Comparison of ENCODE assay signal across 8 cellular contexts in the genomic region with DNA sequence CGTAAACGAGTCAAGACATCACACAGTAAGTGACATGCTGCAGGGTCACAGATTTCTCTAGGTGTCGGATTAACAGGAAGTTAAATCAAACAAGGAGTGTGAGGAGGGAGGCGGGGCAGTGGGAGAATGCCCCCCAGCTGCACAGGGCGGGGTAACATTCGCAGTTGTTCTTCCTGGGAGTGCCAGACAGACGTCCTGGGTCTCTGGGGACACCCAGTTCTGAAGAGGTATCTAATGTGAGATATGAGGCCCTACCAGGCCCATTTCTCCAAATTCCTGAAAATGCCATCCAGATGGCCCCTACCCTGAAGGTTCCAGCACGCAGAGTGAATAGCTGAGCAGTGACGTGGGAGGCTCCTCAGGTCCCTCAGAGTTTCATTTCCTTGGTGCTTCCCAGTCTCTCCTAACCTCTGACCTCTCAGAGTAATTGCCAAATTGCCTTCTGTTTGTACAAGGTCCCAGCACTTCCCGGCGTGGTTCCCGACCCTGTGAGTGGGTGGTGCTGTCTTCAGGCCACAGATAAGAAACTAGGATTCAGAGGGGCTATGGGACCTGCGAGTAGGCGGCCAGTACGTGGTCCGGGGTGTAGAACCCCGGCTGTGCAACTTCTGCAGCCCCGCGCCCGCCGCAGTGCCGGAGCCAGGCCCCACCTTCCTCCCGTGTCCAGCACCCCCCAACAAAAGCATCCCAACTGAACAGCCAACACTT. TPM values are rescaled to one million over a fixed set of nuclear protein-coding genes. Genes with fewer than 3 reads are reported as not detected.
DNase-seq lines count a peak whose midpoint lies in the region; ATAC-seq and TF ChIP-seq lines count a peak whose summit lies in the region.

No MANE protein-coding gene starts in this region.

- H3K4me1 Mint-ChIP-seq in GM23338 (peaks cover 37% of the 10 kb centered on the region), endothelial cell (ENCODE audit: unreplicated experiment) (peaks cover 18% of the 10 kb centered on the region)

- in situ Hi-C loops in GM13976 (cut with MboI; ENCODE audit: low sequenced_read_pairs, unreplicated experiment): no loop called here

- peaks cover 56% of the 10 kb centered on the region for H3K79me2 ChIP-seq in GM23338 (replicated peaks; ENCODE audit: insufficient read depth)

- H3K36me3 Mint-ChIP-seq in GM23338 (ENCODE audit: low read depth): peaks cover 36% of the 10 kb centered on the region
- H3K36me3 Mint-ChIP-seq in endothelial cell (ENCODE audit: low read depth, unreplicated experiment): peaks cover 14% of the 10 kb centered on the region

- peaks cover 48% of the 10 kb centered on the region for H4K20me1 ChIP-seq in GM23338 (replicated peaks; ENCODE audit: insufficient read depth)

- H3K27me3 Mint-ChIP-seq in GM23338 (ENCODE audit: insufficient read depth, low read depth, poor library complexity) (peaks cover 6% of the 10 kb centered on the region), endothelial cell (ENCODE audit: unreplicated experiment) (peaks cover 15% of the 10 kb centered on the region)

- no peaks in the 10 kb centered on the region for H3K9me2 ChIP-seq in GM23338 (ENCODE audit: insufficient read depth)

- ATAC-seq in GM23338: no peak

- H2AFZ ChIP-seq in GM23338: no peak overlapping the region

- peak overlapping the region; percentile 80 for H3K4me3 ChIP-seq in AG09309 (ENCODE audit: control insufficient read depth, low read depth, low read length)
- peak overlapping the region; percentile 83 for H3K4me3 ChIP-seq in GM23338
- peak overlapping the region; percentile 75 to 84 for H3K4me3 ChIP-seq in muscle layer of colon (ENCODE audit: low read depth in 1 of 2, low read length in 2 of 2)

- peak overlapping the region; percentile 77 for H3K9ac ChIP-seq in muscle layer of colon (ENCODE audit: low read length)

- peaks cover 24% of the 10 kb centered on the region for H3K4me1 ChIP-seq in GM23338 (ENCODE audit: insufficient read depth)
- H3K4me1 ChIP-seq in muscle layer of colon (ENCODE audit: insufficient read depth, low read length): peaks cover 29% of the 10 kb centered on the region

- H3K4me2 ChIP-seq in GM23338: peak overlapping the region; percentile 98

- peak overlapping the region; percentile 86 for H3K4me3 Mint-ChIP-seq in GM23338
- peak overlapping the region; percentile 94 for H3K4me3 Mint-ChIP-seq in endothelial cell (ENCODE audit: unreplicated experiment)

- H3F3A ChIP-seq in GM23338 (replicated peaks; ENCODE audit: low read depth): 0 out of 2 replicates have a peak, but pooled peaks cover 4% of the 10 kb centered on the region

- TF ChIP-seq CTCF in AG09309 (IDR thresholded peaks at IDR 0.05; ENCODE audit: control insufficient read depth, insufficient read depth, low read depth, low read length, missing control alignments) (no peak), GM23338 (conservative IDR thresholded peaks at IDR 0.05; ENCODE audit: low read depth in 2 of 2) (no peak), endothelial cell (IDR thresholded peaks at IDR 0.05; ENCODE audit: unreplicated experiment) (no peak), GM13976 (IDR thresholded peaks at IDR 0.05; ENCODE audit: borderline replicate concordance, control extremely low read depth, extremely low read depth, insufficient read depth, missing control alignments) (no peak)

- H3K9me3 Mint-ChIP-seq in GM23338: no peaks in the 10 kb centered on the region
- no peaks in the 10 kb centered on the region for H3K9me3 Mint-ChIP-seq in endothelial cell (ENCODE audit: unreplicated experiment)

- H3K27me3 ChIP-seq in GM23338 (ENCODE audit: insufficient read depth) (no peaks in the 10 kb centered on the region), muscle layer of colon (ENCODE audit: control insufficient read depth in 1 of 2, insufficient read depth in 2 of 2, low read length in 2 of 2) (no peaks in the 10 kb centered on the region)

- H3K27ac Mint-ChIP-seq in GM23338 (peak overlapping the region; percentile 80), endothelial cell (ENCODE audit: unreplicated experiment) (peak overlapping the region; percentile 87)

- no peaks in the 10 kb centered on the region for H3K9me3 ChIP-seq in muscle layer of colon (ENCODE audit: low read length)

- H3K27ac ChIP-seq in GM23338 (ENCODE audit: low read depth) (no peak overlapping the region), muscle layer of colon (ENCODE audit: low read depth, low read length) (peak overlapping the region; percentile 93)

- H3K36me3 ChIP-seq in GM23338 (ENCODE audit: insufficient read depth): 0 out of 2 replicates have a peak, but pooled peaks cover 5% of the 10 kb centered on the region
- no peaks in the 10 kb centered on the region for H3K36me3 ChIP-seq in muscle layer of colon (ENCODE audit: insufficient read depth, low read length)

- DNase-seq in AG09309 (ENCODE audit: low read depth) (no peak), GM23338 (ENCODE audit: low spot score) (peak; percentile 44), SK-N-DZ (ENCODE audit: low spot score) (peak; percentile 29), endothelial cell (ENCODE audit: low spot score) (peak; percentile 25), T-helper 9 cell (no peak), NCI-H187 treated with DMSO at 0.1 percent for 48 hours (lab: John Stamatoyannopoulos, UW) (no peak), GM13976 (ENCODE audit: low spot score) (no peak)

TF ChIP-seq in GM23338, 12 proteins besides CTCF, POLR2A, EP300 and RAD21 (continues in another document):
- no peak for TF ChIP-seq ZNF114 (CRISPR knock-in tag; IDR thresholded peaks at IDR 0.05)
- TF ChIP-seq NANOG (IDR thresholded peaks at IDR 0.05; ENCODE audit: borderline replicate concordance): no peak
- no peak for TF ChIP-seq ZNF331 (CRISPR knock-in tag; IDR thresholded peaks at IDR 0.05; ENCODE audit: low read depth)
- no peak for TF ChIP-seq JUNB (IDR thresholded peaks at IDR 0.05; ENCODE audit: unreplicated experiment)
- TF ChIP-seq POLR2AphosphoS5 (IDR thresholded peaks at IDR 0.05; ENCODE audit: low read depth): no peak

RNA-seq across cellular contexts. Expression of a gene that starts 1.8 kb away (rescaled TPM):
- total RNA-seq in GM23338 (2014; rRNA removed; shearing (Covaris generic)): 105 and 109 TPM in 2 replicates
- 113 and 125 TPM in 2 replicates for polyA plus RNA-seq in GM23338 (2016; fragmentation: Nextera tagmentation; extraction: Ambion mirVana)
- polyA plus RNA-seq in SK-N-DZ (2014; cell fraction: cytosol; rRNA removed): 9.2 and 14.2 TPM in 2 replicates
- 24.2 and 26.9 TPM in 2 replicates for polyA plus RNA-seq in SK-N-DZ (2014; cell fraction: nucleus; rRNA removed)
- 179 TPM for total RNA-seq in endothelial cell (ENCODE audit: unreplicated experiment)

RNA-seq across cellular contexts. Expression of a gene that starts 19.5 kb away (rescaled TPM):
- total RNA-seq in GM23338 (2014; rRNA removed; shearing (Covaris generic)): not detected in 2 replicates
- not detected in 2 replicates for polyA plus RNA-seq in GM23338 (2016; fragmentation: Nextera tagmentation; extraction: Ambion mirVana)
- not detected in 2 replicates for polyA plus RNA-seq in SK-N-DZ (2014; cell fraction: cytosol; rRNA removed)
- polyA plus RNA-seq in SK-N-DZ (2014; cell fraction: nucleus; rRNA removed): not detected in 2 replicates
- not detected for total RNA-seq in endothelial cell (ENCODE audit: unreplicated experiment)

Comparison
In these comparisons a context has a peak if more than half of its experiments do, and no peak if none do; other contexts are left out.
1. DNase-seq: peak in GM23338 (single experiment), SK-N-DZ (single experiment) and endothelial cell (single experiment); none in AG09309 (single experiment), T-helper 9 cell (single experiment), NCI-H187 treated with DMSO at 0.1 percent for 48 hours (single experiment) and GM13976 (single experiment).
2. Peak in every context shown above with its lines, with median percentiles within 50 percentile points of each other: H3K4me3 ChIP-seq.